ENCODE assay signal across 29 cellular contexts in genomic region chr10:102565793-102566192, GRCh38.
DNase-seq lines count a peak whose midpoint lies in the region; TF ChIP-seq lines count a peak whose summit lies in the region.
"Had no signal": no experiment of that assay in that cellular context is flagged by ENCODE, and none has a peak within 500 bp of the region (broad histone marks: within the 10 kb centered on the region; RNA-seq: fewer than 3 reads in every experiment).

No MANE protein-coding gene starts in this region.

- DNase-seq in ELF-1 (ENCODE audit: low read depth, low spot score), result peak; percentile 91
- peak; percentile 93 for DNase-seq in endodermal cell
- no peak for DNase-seq in kidney epithelial cell (ENCODE audit: low read depth)
- no peak for DNase-seq in epidermal melanocyte (ENCODE audit: insufficient read length, low spot score)
- no peak for DNase-seq in NCI-H2227 (lab: John Stamatoyannopoulos, UW; ENCODE audit: unreplicated experiment)
- DNase-seq in NCI-H2029 treated with DMSO at 0.1 percent for 48 hours (lab: John Stamatoyannopoulos, UW), result no peak
- DNase-seq in DMS153 treated with DMSO at 0.1 percent for 48 hours (lab: John Stamatoyannopoulos, UW; ENCODE audit: unreplicated experiment), result no peak
- DNase-seq: activated CD4-positive, alpha-beta T cell treated with anti-CD3 and anti-CD28 coated beads for 4 hours; activated CD8-positive, alpha-beta memory T cell treated with anti-CD3 and anti-CD28 coated beads for 24 hours; activated effector memory CD4-positive, alpha-beta T cell treated with anti-CD3 and anti-CD28 coated beads, Interleukin-2, amount 50 U/mL, for 16 hours; activated naive CD8-positive, alpha-beta T cell treated with anti-CD3 and anti-CD28 coated beads for 36 hours; cortex of kidney; effector memory CD4-positive, alpha-beta T cell; foreskin fibroblast; HFFc6; left colon; mammary epithelial cell; NCI-H1092 treated with DMSO at 0.1 percent for 48 hours; NCI-H1930; NCI-H2227 treated with DMSO at 0.1 percent for 48 hours; nephron progenitor cell; ovary; trophoblast cell had no signal

- no peaks in the 10 kb centered on the region for H4K20me1 ChIP-seq in Loucy (ENCODE audit: insufficient read depth, low read length, poor library complexity, severe bottlenecking)

- no peaks in the 10 kb centered on the region for H3K9me2 ChIP-seq in Loucy (replicated peaks; ENCODE audit: low read depth, low read length)

- peaks cover 88% of the 10 kb centered on the region for H3K27me3 Mint-ChIP-seq in endodermal cell (ENCODE audit: insufficient read depth)
- H3K27me3 Mint-ChIP-seq: activated naive CD8-positive, alpha-beta T cell treated with anti-CD3 and anti-CD28 coated beads for 36 hours; stimulated activated memory B cell treated with anti-CD40 and anti-IgM and Interleukin-4, amounts not matched to agents 10 μg/mL and 1 μg/mL and 100 μg/mL, for 72 hours had no signal

- no peaks in the 10 kb centered on the region for H3K9me3 ChIP-seq in Loucy (ENCODE audit: insufficient read depth, low read depth, low read length)
- H3K9me3 ChIP-seq in endodermal cell (ENCODE audit: control insufficient read depth, low read length), result no peaks in the 10 kb centered on the region
- H3K9me3 ChIP-seq: ascending aorta, BLaER1, ovary had no signal

- no peak overlapping the region for H3K27ac ChIP-seq in endodermal cell (ENCODE audit: low read depth, low read length)
- H3K27ac ChIP-seq: ascending aorta, BLaER1, ovary, skin epidermis had no signal

- WGBS in endodermal cell (ENCODE audit: insufficient coverage in 1 of 2, insufficient read length in 1 of 2), 2 experiments, result 54 to 57% methylated on average over 7 to 8 of the region's 8 CpGs

- H3K4me1 ChIP-seq in Loucy (ENCODE audit: insufficient read depth, low read length, poor library complexity, severe bottlenecking), result no peaks in the 10 kb centered on the region
- no peaks in the 10 kb centered on the region for H3K4me1 ChIP-seq in endodermal cell (ENCODE audit: control insufficient read depth, insufficient read depth, low read length)
- H3K4me1 ChIP-seq: ascending aorta, BLaER1 had no signal

- H2AFZ ChIP-seq in Loucy (ENCODE audit: low read length), result no peak overlapping the region

- H3K27me3 ChIP-seq in Loucy (ENCODE audit: insufficient read depth, low read length, poor library complexity, severe bottlenecking), result no peaks in the 10 kb centered on the region
- no peaks in the 10 kb centered on the region for H3K27me3 ChIP-seq in endodermal cell (ENCODE audit: control insufficient read depth, insufficient read depth, low read length, poor library complexity, severe bottlenecking)
- no peaks in the 10 kb centered on the region for H3K27me3 ChIP-seq in kidney epithelial cell (ENCODE audit: control insufficient read depth, insufficient read depth, low read length)
- H3K27me3 ChIP-seq: ascending aorta, BLaER1, ovary had no signal

- H3K9ac ChIP-seq in Loucy (ENCODE audit: low read depth, low read length, poor library complexity, severe bottlenecking) (no peak overlapping the region), endodermal cell (ENCODE audit: extremely low read depth, low read length, poor library complexity, severe bottlenecking) (no peak overlapping the region)
- H3K9ac ChIP-seq: BLaER1 had no signal

- H3K4me3 Mint-ChIP-seq in endodermal cell, result no peak overlapping the region
- H3K4me3 Mint-ChIP-seq: activated naive CD8-positive, alpha-beta T cell treated with anti-CD3 and anti-CD28 coated beads for 36 hours; HFFc6; nephron progenitor cell; stimulated activated memory B cell treated with anti-CD40 and anti-IgM and Interleukin-4, amounts not matched to agents 10 μg/mL and 1 μg/mL and 100 μg/mL, for 72 hours; T-helper 2 cell treated with Interferon-gamma antibody and Interleukin-4, amounts not matched to agents 5 μg/mL and 100 μg/mL, for 36 hours had no signal

- 0 out of 2 replicates have a peak, but pooled peaks have one; percentile 31 for TF ChIP-seq CTCF in Loucy (conservative IDR thresholded peaks at IDR 0.05; ENCODE audit: low read length)
- peak; percentile 80 for TF ChIP-seq CTCF in endodermal cell (conservative IDR thresholded peaks at IDR 0.05)
- peak; percentile 8 for TF ChIP-seq CTCF in kidney epithelial cell (IDR thresholded peaks at IDR 0.05; ENCODE audit: insufficient read depth, low read length, poor library complexity, severe bottlenecking)

- H3K4me2 ChIP-seq in Loucy (ENCODE audit: low read depth, low read length, poor library complexity, severe bottlenecking), result no peak overlapping the region
- H3K4me2 ChIP-seq: BLaER1 had no signal

- peaks cover 28% of the 10 kb centered on the region for H3K36me3 Mint-ChIP-seq in endodermal cell (ENCODE audit: low read depth)
- H3K36me3 Mint-ChIP-seq: activated naive CD8-positive, alpha-beta T cell treated with anti-CD3 and anti-CD28 coated beads for 36 hours had no signal

- H3K4me1 Mint-ChIP-seq in endodermal cell, result no peaks in the 10 kb centered on the region
- H3K4me1 Mint-ChIP-seq: activated naive CD8-positive, alpha-beta T cell treated with anti-CD3 and anti-CD28 coated beads for 36 hours had no signal

- H3K9me3 Mint-ChIP-seq in endodermal cell, result no peaks in the 10 kb centered on the region
- H3K9me3 Mint-ChIP-seq: activated naive CD8-positive, alpha-beta T cell treated with anti-CD3 and anti-CD28 coated beads for 36 hours; HFFc6; nephron progenitor cell; stimulated activated memory B cell treated with anti-CD40 and anti-IgM and Interleukin-4, amounts not matched to agents 10 μg/mL and 1 μg/mL and 100 μg/mL, for 72 hours; T-helper 2 cell treated with Interferon-gamma antibody and Interleukin-4, amounts not matched to agents 5 μg/mL and 100 μg/mL, for 36 hours had no signal

- no peaks in the 10 kb centered on the region for H3F3A ChIP-seq in Loucy (ENCODE audit: low read depth)

- H3K36me3 ChIP-seq in Loucy (ENCODE audit: insufficient read depth, low read length) (no peaks in the 10 kb centered on the region), endodermal cell (ENCODE audit: control insufficient read depth, insufficient read depth, low read length) (no peaks in the 10 kb centered on the region), kidney epithelial cell (ENCODE audit: control insufficient read depth, insufficient read depth, low read length) (no peaks in the 10 kb centered on the region)
- H3K36me3 ChIP-seq: ascending aorta, ovary had no signal

- H3K79me2 ChIP-seq in Loucy (ENCODE audit: insufficient read depth, low read length), result no peaks in the 10 kb centered on the region

- no peak overlapping the region for H3K4me3 ChIP-seq in Loucy (ENCODE audit: low read length, poor library complexity, severe bottlenecking)
- H3K4me3 ChIP-seq in endodermal cell (ENCODE audit: low read length), result no peak overlapping the region
- H3K4me3 ChIP-seq in kidney epithelial cell (ENCODE audit: low read depth, low read length), result no peak overlapping the region
- H3K4me3 ChIP-seq: ascending aorta, BLaER1, ovary, skin epidermis had no signal

- no peak overlapping the region for H3K27ac Mint-ChIP-seq in endodermal cell
- H3K27ac Mint-ChIP-seq: activated naive CD8-positive, alpha-beta T cell treated with anti-CD3 and anti-CD28 coated beads for 36 hours; HFFc6; nephron progenitor cell; stimulated activated memory B cell treated with anti-CD40 and anti-IgM and Interleukin-4, amounts not matched to agents 10 μg/mL and 1 μg/mL and 100 μg/mL, for 72 hours; T-helper 2 cell treated with Interferon-gamma antibody and Interleukin-4, amounts not matched to agents 5 μg/mL and 100 μg/mL, for 36 hours had no signal

Comparison
In these comparisons a context has a peak if more than half of its experiments do, and no peak if none do; other contexts are left out.
1. DNase-seq: peak in ELF-1 (single experiment) and endodermal cell (single experiment); none in kidney epithelial cell (single experiment), epidermal melanocyte (single experiment), NCI-H2227 (single experiment), NCI-H2029 treated with DMSO at 0.1 percent for 48 hours (single experiment) and DMS153 treated with DMSO at 0.1 percent for 48 hours (single experiment).
2. CTCF ChIP-seq: peak in every context shown above with its lines; median percentile 80 in endodermal cell; 31 in Loucy; 8 in kidney epithelial cell.